In genomic region chr3:136195258-136196063, GRCh38 we compare ENCODE assay signal across 8 cellular contexts. TPM values are rescaled to one million over a fixed set of nuclear protein-coding genes. Genes with fewer than 3 reads are reported as not detected.
DNase-seq lines count a peak whose midpoint lies in the region; ATAC-seq and TF ChIP-seq lines count a peak whose summit lies in the region.

No MANE protein-coding gene starts in this region.

- peak overlapping the region; percentile 91 for H3K9ac ChIP-seq in neural cell (ENCODE audit: low read length)

- peak overlapping the region; percentile 89 for H3K4me3 ChIP-seq in CD8-positive, alpha-beta memory T cell (ENCODE audit: low read length)
- H3K4me3 ChIP-seq in fibroblast of villous mesenchyme (ENCODE audit: low read depth, low read length) (peak overlapping the region; percentile 76), neural cell (ENCODE audit: low read length) (peak overlapping the region; percentile 93)

- peaks cover 3 to 55% (median 9%) of the 10 kb centered on the region in 3 donors for H3K36me3 Mint-ChIP-seq in CD8-positive, alpha-beta memory T cell

- peak; percentile 44 for ATAC-seq in HG03432 (IDR thresholded peaks at IDR 0.05; ENCODE audit: unreplicated experiment)

- TF ChIP-seq EP300 in neural cell (conservative IDR thresholded peaks at IDR 0.05; ENCODE audit: poor library complexity, severe bottlenecking): no peak

- peaks cover 0 to 15% of the 10 kb centered on the region in 2 donors for H3K27me3 Mint-ChIP-seq in CD8-positive, alpha-beta memory T cell

- POLR2A ChIA-PET in CD8-positive, alpha-beta memory T cell (lab: Charles Lee): interaction anchor here (0.7 to 4.3 kb wide), 8 partner anchors 9 to 666 kb away, joined by 3 to 61 read pairs (median 7); partner anchors contain the start of genes NCK1, PCCB and STAG1

- no peaks in the 10 kb centered on the region for H3K27me3 ChIP-seq in CD8-positive, alpha-beta memory T cell (ENCODE audit: insufficient read depth, low read length, poor library complexity, severe bottlenecking)
- no peaks in the 10 kb centered on the region for H3K27me3 ChIP-seq in neural cell (ENCODE audit: insufficient read depth, low read depth, low read length)

- H3K9me2 ChIP-seq in neural cell (ENCODE audit: insufficient read depth, low read length): no peaks in the 10 kb centered on the region

- H3K4me1 ChIP-seq in CD8-positive, alpha-beta memory T cell (ENCODE audit: insufficient read depth, low read length): peaks cover 35% of the 10 kb centered on the region

- H3K36me3 ChIP-seq in CD8-positive, alpha-beta memory T cell (ENCODE audit: insufficient read depth, low read length): no peaks in the 10 kb centered on the region
- H3K36me3 ChIP-seq in neural cell (ENCODE audit: insufficient read depth, low read length): no peaks in the 10 kb centered on the region

- CTCF ChIA-PET in CD8-positive, alpha-beta memory T cell (lab: Charles Lee): interaction anchor here (0.8 to 5.1 kb wide), 12 partner anchors 10 to 666 kb away, joined by 3 to 44 read pairs (median 4); partner anchors contain the start of genes NCK1 and STAG1

- TF ChIP-seq POLR2A in GM19099 (IDR thresholded peaks at IDR 0.05; ENCODE audit: extremely low read depth, insufficient read length, low read depth): peak; percentile 84

- H3K4me1 Mint-ChIP-seq in CD8-positive, alpha-beta memory T cell: peaks cover 44 to 50% (median 48%) of the 10 kb centered on the region in 3 donors

- peak; percentile 78 to 89 (median 83) for DNase-seq in CD8-positive, alpha-beta memory T cell
- peak; percentile 89 for DNase-seq in NOMO-1 treated with dmso at 0.1 percent for 144 hours (lab: John Stamatoyannopoulos, UW; ENCODE audit: unreplicated experiment)
- DNase-seq in activated T-helper 9 cell treated with anti-CD3 and anti-CD28 coated beads, Interleukin-2, amount 50 U/mL, for 16 hours (ENCODE audit: low read depth): peak; percentile 71
- DNase-seq in fibroblast of villous mesenchyme (ENCODE audit: low read depth): peak; percentile 60
- DNase-seq in stromal cell of bone marrow (ENCODE audit: low read depth): peak; percentile 51

- peak overlapping the region; percentile 98 to 100 (median 99) for H3K27ac Mint-ChIP-seq in CD8-positive, alpha-beta memory T cell

- peak overlapping the region; percentile 83 for H3K4me2 ChIP-seq in neural cell (ENCODE audit: low read length)

- H3K27ac ChIP-seq in CD8-positive, alpha-beta memory T cell (ENCODE audit: low read depth, low read length): peak overlapping the region; percentile 84
- peak overlapping the region; percentile 96 for H3K27ac ChIP-seq in neural cell (ENCODE audit: low read length)

- TF ChIP-seq CTCF in fibroblast of villous mesenchyme (IDR thresholded peaks at IDR 0.05; ENCODE audit: insufficient read depth, low read depth, low read length): no peak
- TF ChIP-seq CTCF in neural cell (IDR thresholded peaks at IDR 0.05; ENCODE audit: poor library complexity, severe bottlenecking): no peak

- H4K20me1 ChIP-seq in neural cell (ENCODE audit: insufficient read depth): peaks cover 31% of the 10 kb centered on the region

- H3K4me3 Mint-ChIP-seq in CD8-positive, alpha-beta memory T cell: peak overlapping the region; percentile 96 to 100 (median 98)

- H3K79me2 ChIP-seq in neural cell (replicated peaks; ENCODE audit: insufficient read depth, low read length): peaks cover 50% of the 10 kb centered on the region

- H3K9me3 ChIP-seq in CD8-positive, alpha-beta memory T cell (ENCODE audit: low read length): no peaks in the 10 kb centered on the region
- H3K9me3 ChIP-seq in neural cell (ENCODE audit: low read length): no peaks in the 10 kb centered on the region

- peak overlapping the region; percentile 65 for H2AFZ ChIP-seq in neural cell (ENCODE audit: low read depth, low read length)

- no peak for TF ChIP-seq RAD21 in neural cell (conservative IDR thresholded peaks at IDR 0.05)

- peaks cover 8% of the 10 kb centered on the region for H3F3A ChIP-seq in neural cell (ENCODE audit: insufficient read depth, low read length, poor library complexity, severe bottlenecking)

- peaks cover 0 to 2% (median 0%) of the 10 kb centered on the region in 5 donors for H3K9me3 Mint-ChIP-seq in CD8-positive, alpha-beta memory T cell

TF ChIP-seq in neural cell, 6 proteins besides CTCF, POLR2A, EP300 and RAD21:
- no peak for TF ChIP-seq MXI1 (conservative IDR thresholded peaks at IDR 0.05; ENCODE audit: poor library complexity, severe bottlenecking)
- TF ChIP-seq REST (IDR thresholded peaks at IDR 0.05; ENCODE audit: borderline replicate concordance): no peak
- peak; percentile 47 for TF ChIP-seq TAF1 (IDR thresholded peaks at IDR 0.05; ENCODE audit: low read depth)

RNA-seq across cellular contexts. Expression of gene MSL2, which starts 0.7 kb away (rescaled TPM):
- 10 to 100 TPM; 46.2 to 53.4 TPM for total RNA-seq in CD8-positive, alpha-beta memory T cell
- polyA plus RNA-seq in CD8-positive, alpha-beta memory T cell: 33.6 TPM
- total RNA-seq in fibroblast of villous mesenchyme: 15.8 and 22.0 TPM in 2 replicates
- polyA plus RNA-seq in neural cell: 12.8 and 14.9 TPM in 2 replicates
- polyA minus RNA-seq in neural cell: 52.3 and 58.1 TPM in 2 replicates

RNA-seq across cellular contexts. Expression of gene PCCB, which starts 54.7 kb away (rescaled TPM):
- 10 to 100 TPM; 40.6 to 41.7 TPM for total RNA-seq in CD8-positive, alpha-beta memory T cell
- 33.0 TPM for polyA plus RNA-seq in CD8-positive, alpha-beta memory T cell
- total RNA-seq in fibroblast of villous mesenchyme: 43.2 and 52.2 TPM in 2 replicates
- 18.3 and 26.9 TPM in 2 replicates for polyA plus RNA-seq in neural cell
- 37.2 and 44.6 TPM in 2 replicates for polyA minus RNA-seq in neural cell

Comparison
In these comparisons a context has a peak if more than half of its experiments do, and no peak if none do; other contexts are left out.
1. Peak in every context shown above with its lines: DNase-seq, ATAC-seq, H3K4me3 ChIP-seq and H3K27ac ChIP-seq.